Comparison of ENCODE assay signal across 8 cellular contexts in genomic region chr17:2138318-2138717, GRCh38.
DNase-seq lines count a peak whose midpoint lies in the region; ATAC-seq and TF ChIP-seq lines count a peak whose summit lies in the region.

No MANE protein-coding gene starts in this region.

- H3K4me3 ChIP-seq in esophagus (ENCODE audit: low read depth in 1 of 2, low read length in 2 of 2): no peak overlapping the region
- no peak overlapping the region for H3K4me3 ChIP-seq in thoracic aorta

- peak overlapping the region; percentile 56 to 57 for H3K27ac ChIP-seq in esophagus (ENCODE audit: low read depth in 2 of 2, low read length in 1 of 2)
- H3K27ac ChIP-seq in thoracic aorta: no peak overlapping the region

- ATAC-seq in GM19455 (IDR thresholded peaks at IDR 0.05; ENCODE audit: unreplicated experiment) (peak; percentile 73), thoracic aorta (ENCODE audit: insufficient number of reproducible peaks, low FRiP score, low read depth) (peak; percentile 15), HG03045 (IDR thresholded peaks at IDR 0.05; ENCODE audit: unreplicated experiment) (no peak), HG03521 (IDR thresholded peaks at IDR 0.05; ENCODE audit: unreplicated experiment) (no peak)

- H3K36me3 ChIP-seq in esophagus (ENCODE audit: control insufficient read depth in 2 of 2, insufficient read depth in 2 of 2, low read length in 1 of 2): no peaks in the 10 kb centered on the region
- no peaks in the 10 kb centered on the region for H3K36me3 ChIP-seq in thoracic aorta

- DNase-seq in GDM1 (lab: John Stamatoyannopoulos, UW) (peak; percentile 2), NCI-H69 (lab: John Stamatoyannopoulos, UW) (peak; percentile 77), thoracic aorta (ENCODE audit: low spot score) (no peak)
- no peak for DNase-seq in NK-92 treated with Interleukin-12 subunit alpha and Interleukin-12 subunit beta, amount 100 ng/mL, for 24 hours (lab: John Stamatoyannopoulos, UW)

- no peaks in the 10 kb centered on the region for H3K9me3 ChIP-seq in esophagus (ENCODE audit: control insufficient read depth in 2 of 2, insufficient read depth in 1 of 2, low read depth in 1 of 2, low read length in 1 of 2)
- H3K9me3 ChIP-seq in thoracic aorta: no peaks in the 10 kb centered on the region

- WGBS in esophagus, 2 donors: 28 to 38% methylated on average over 1 of the region's 1 CpG

- H3K27me3 ChIP-seq in esophagus (ENCODE audit: control insufficient read depth in 1 of 2, insufficient read depth in 2 of 2, low read length in 2 of 2): no peaks in the 10 kb centered on the region
- H3K27me3 ChIP-seq in thoracic aorta (replicated peaks; ENCODE audit: insufficient read depth): no peaks in the 10 kb centered on the region

- no peak for TF ChIP-seq CTCF in thoracic aorta (IDR thresholded peaks at IDR 0.05)

- H3K4me1 ChIP-seq in esophagus (ENCODE audit: control insufficient read depth in 2 of 2, insufficient read depth in 2 of 2, low read length in 1 of 2): peaks cover 0 to 6% of the 10 kb centered on the region in 2 donors
- peaks cover 7 to 15% of the 10 kb centered on the region in 2 donors for H3K4me1 ChIP-seq in thoracic aorta (ENCODE audit: control insufficient read depth in 1 of 2, low read depth in 2 of 2)

Comparison
In these comparisons a context has a peak if more than half of its experiments do, and no peak if none do; other contexts are left out.
1. DNase-seq: peak in GDM1 (single experiment) and NCI-H69 (single experiment); none in thoracic aorta (single experiment) and NK-92 treated with Interleukin-12 subunit alpha and Interleukin-12 subunit beta, amount 100 ng/mL, for 24 hours (single experiment).
2. ATAC-seq: peak in GM19455 (single experiment) and thoracic aorta (single experiment); none in HG03045 (single experiment) and HG03521 (single experiment).
3. H3K27ac ChIP-seq: peak in esophagus (2 of 2); none in thoracic aorta (0 of 2).